Comparison of ENCODE assay signal across 18 cellular contexts in the genomic region with DNA sequence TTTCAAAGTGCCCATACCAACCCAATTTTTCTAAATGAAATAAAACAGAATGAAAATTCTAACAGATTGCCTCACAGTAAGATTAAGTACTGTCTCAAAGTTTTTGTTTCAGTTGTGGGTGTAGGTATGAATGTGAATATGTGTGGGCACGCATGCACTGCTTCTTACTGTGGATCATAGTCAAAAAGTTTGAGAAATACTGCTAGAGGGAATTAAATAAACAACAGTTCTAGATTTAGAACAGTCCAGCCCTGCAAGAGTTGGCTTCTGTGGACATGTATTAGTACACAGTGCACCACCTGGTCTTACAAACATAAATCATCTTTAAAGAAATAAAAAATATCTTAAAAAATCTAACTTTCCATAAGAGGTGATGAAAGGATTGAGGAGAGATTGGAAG. TPM values are rescaled to one million over a fixed set of nuclear protein-coding genes. Genes with fewer than 3 reads are reported as not detected.
DNase-seq lines count a peak whose midpoint lies in the region; ATAC-seq and TF ChIP-seq lines count a peak whose summit lies in the region.
"Had no signal": no experiment of that assay in that cellular context is flagged by ENCODE, and none has a peak within 500 bp of the region (broad histone marks: within the 10 kb centered on the region; RNA-seq: fewer than 3 reads in every experiment).

No MANE protein-coding gene starts in this region.

- H3K27ac Mint-ChIP-seq in activated naive CD4-positive, alpha-beta T cell treated with anti-CD3 and anti-CD28 coated beads, Interleukin-2, amount 50 U/mL, for 72 hours: no peak overlapping the region
- H3K27ac Mint-ChIP-seq in activated naive CD4-positive, alpha-beta T cell treated with anti-CD3 and anti-CD28 coated beads, Interleukin-2, amount 10 ng/mL, durations not matched to agents 7 days and 5 days: no peak overlapping the region
- peak overlapping the region; percentile 7 for H3K27ac Mint-ChIP-seq in activated B cell treated with CpG ODN at 0.5 μM for 24 hours
- H3K27ac Mint-ChIP-seq: nephron progenitor cell had no signal

- peaks cover 0 to 7% of the 10 kb centered on the region in 2 donors for H3K36me3 Mint-ChIP-seq in activated naive CD4-positive, alpha-beta T cell treated with anti-CD3 and anti-CD28 coated beads, Interleukin-2, amount 50 U/mL, for 72 hours
- H3K36me3 Mint-ChIP-seq in activated naive CD4-positive, alpha-beta T cell treated with anti-CD3 and anti-CD28 coated beads, Interleukin-2, amount 10 ng/mL, durations not matched to agents 7 days and 5 days: peaks cover 22% of the 10 kb centered on the region
- H3K36me3 Mint-ChIP-seq in activated B cell treated with CpG ODN at 0.5 μM for 24 hours (ENCODE audit: low read depth): peaks cover 15% of the 10 kb centered on the region

- H3K4me1 Mint-ChIP-seq in activated naive CD4-positive, alpha-beta T cell treated with anti-CD3 and anti-CD28 coated beads, Interleukin-2, amount 10 ng/mL, durations not matched to agents 7 days and 5 days: peaks cover 37% of the 10 kb centered on the region
- H3K4me1 Mint-ChIP-seq in activated B cell treated with CpG ODN at 0.5 μM for 24 hours: peaks cover 52% of the 10 kb centered on the region

- H3K27me3 Mint-ChIP-seq in activated naive CD4-positive, alpha-beta T cell treated with anti-CD3 and anti-CD28 coated beads, Interleukin-2, amount 10 ng/mL, durations not matched to agents 7 days and 5 days: no peaks in the 10 kb centered on the region
- no peaks in the 10 kb centered on the region for H3K27me3 Mint-ChIP-seq in activated B cell treated with CpG ODN at 0.5 μM for 24 hours

- no peak for DNase-seq in activated naive CD4-positive, alpha-beta T cell treated with anti-CD3 and anti-CD28 coated beads, Interleukin-2, amount 50 U/mL, for 72 hours (ENCODE audit: low spot score in 2 of 2)
- no peak for DNase-seq in activated naive CD4-positive, alpha-beta T cell treated with anti-CD3 and anti-CD28 coated beads, Interleukin-2, amount 10 ng/mL, durations not matched to agents 7 days and 5 days
- DNase-seq in activated B cell treated with CpG ODN at 0.5 μM for 24 hours (no peak), left lobe of liver (ENCODE audit: low spot score) (no peak), NCI-H524 treated with DMSO at 0.1 percent for 48 hours (lab: John Stamatoyannopoulos, UW) (no peak), GM19238 (ENCODE audit: insufficient read length, low spot score) (no peak)
- no peak for DNase-seq in stimulated activated CD4-positive, alpha-beta T cell treated with anti-CD3 and anti-CD28 coated beads, Interleukin-15, amount 100 ng/mL, for 24 hours
- DNase-seq: activated CD4-positive, alpha-beta T cell treated with anti-CD3 and anti-CD28 coated beads for 48 hours; dermis blood vessel endothelial cell; gastrocnemius medialis; Kasumi-1; mesendoderm; NCI-H1092 treated with DMSO at 0.1 percent for 48 hours; NCI-H2081 treated with DMSO at 0.1 percent for 48 hours; NCI-H510A; nephron progenitor cell; stimulated activated CD4-positive, alpha-beta T cell treated with anti-CD3 and anti-CD28 coated beads, Interleukin-4, amount 100 ng/mL, for 1 hour had no signal

- intact Hi-C loops in activated B cell treated with CpG ODN at 0.5 μM for 24 hours (cut with micrococcal nuclease): no loop called here

- no peak overlapping the region for H3K4me3 Mint-ChIP-seq in activated naive CD4-positive, alpha-beta T cell treated with anti-CD3 and anti-CD28 coated beads, Interleukin-2, amount 10 ng/mL, durations not matched to agents 7 days and 5 days
- no peak overlapping the region for H3K4me3 Mint-ChIP-seq in activated B cell treated with CpG ODN at 0.5 μM for 24 hours
- H3K4me3 Mint-ChIP-seq: nephron progenitor cell had no signal

- CTCF ChIA-PET in activated naive CD4-positive, alpha-beta T cell treated with anti-CD3 and anti-CD28 coated beads, Interleukin-2, amount 10 ng/mL, durations not matched to agents 7 days and 5 days (lab: Charles Lee): interaction anchor here (1.3 kb wide), 1 partner anchor 15 kb away, joined by 4 read pairs; no protein-coding TSS in a partner anchor
- CTCF ChIA-PET in activated B cell treated with CpG ODN at 0.5 μM for 24 hours (lab: Charles Lee): no interaction called here

- peak; percentile 68 to 79 for ATAC-seq in activated naive CD4-positive, alpha-beta T cell treated with anti-CD3 and anti-CD28 coated beads, Interleukin-2, amount 50 U/mL, for 72 hours
- ATAC-seq in activated B cell treated with CpG ODN at 0.5 μM for 24 hours (ENCODE audit: low read depth): no peak
- ATAC-seq in left lobe of liver: peak; percentile 83
- no peak for ATAC-seq in HG03442 (IDR thresholded peaks at IDR 0.05; ENCODE audit: unreplicated experiment)

- no peak for TF ChIP-seq CTCF in activated B cell treated with CpG ODN at 0.5 μM for 24 hours (IDR thresholded peaks at IDR 0.05)

- H3K9me3 Mint-ChIP-seq in activated naive CD4-positive, alpha-beta T cell treated with anti-CD3 and anti-CD28 coated beads, Interleukin-2, amount 50 U/mL, for 72 hours: no peaks in the 10 kb centered on the region
- no peaks in the 10 kb centered on the region for H3K9me3 Mint-ChIP-seq in activated naive CD4-positive, alpha-beta T cell treated with anti-CD3 and anti-CD28 coated beads, Interleukin-2, amount 10 ng/mL, durations not matched to agents 7 days and 5 days
- no peaks in the 10 kb centered on the region for H3K9me3 Mint-ChIP-seq in activated B cell treated with CpG ODN at 0.5 μM for 24 hours

- POLR2A ChIA-PET in activated B cell treated with CpG ODN at 0.5 μM for 24 hours (lab: Charles Lee): interaction anchor here (0.8 kb wide), 1 partner anchor 15 kb away, joined by 3 read pairs; no protein-coding TSS in a partner anchor

RNA-seq across cellular contexts. Expression of gene ZNF652, which starts 8.4 kb away (rescaled TPM):
- total RNA-seq in activated naive CD4-positive, alpha-beta T cell treated with anti-CD3 and anti-CD28 coated beads, Interleukin-2, amount 50 U/mL, for 72 hours: 1 to 10 TPM; 5.8 to 6.3 TPM
- 37.1 and 40.6 TPM in 2 replicates for total RNA-seq in activated B cell treated with CpG ODN at 0.5 μM for 24 hours
- 38.6 TPM for total RNA-seq in left lobe of liver

Comparison
In these comparisons a context has a peak if more than half of its experiments do, and no peak if none do; other contexts are left out.
1. ATAC-seq: peak in activated naive CD4-positive, alpha-beta T cell treated with anti-CD3 and anti-CD28 coated beads, Interleukin-2, amount 50 U/mL, for 72 hours (2 of 2) and left lobe of liver (single experiment); none in activated B cell treated with CpG ODN at 0.5 μM for 24 hours (single experiment) and HG03442 (single experiment).